Comparison of ENCODE assay signal across 34 cellular contexts in the genomic region with DNA sequence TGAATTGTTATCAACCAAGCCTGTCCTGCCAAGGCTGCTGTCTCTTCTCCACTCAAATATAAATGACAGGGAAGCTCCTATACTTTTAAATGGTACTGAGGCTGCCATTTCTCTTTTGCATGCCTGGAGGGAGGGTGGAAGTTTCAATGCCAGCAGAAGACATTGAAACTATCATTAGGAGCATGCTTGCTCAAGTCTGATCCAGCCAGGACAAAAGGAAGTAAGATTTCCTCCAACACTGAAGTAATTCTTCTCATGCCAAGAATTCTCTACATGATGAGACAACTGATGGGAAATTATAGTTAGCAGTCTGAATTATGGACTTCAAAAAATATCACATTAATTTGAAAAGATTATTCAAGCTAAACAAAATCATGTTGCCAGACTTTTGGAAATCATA. TPM values are rescaled to one million over a fixed set of nuclear protein-coding genes. Genes with fewer than 3 reads are reported as not detected.
"Had no signal": no experiment of that assay in that cellular context is flagged by ENCODE, and none has a peak within 500 bp of the region (broad histone marks: within the 10 kb centered on the region; RNA-seq: fewer than 3 reads in every experiment).

No MANE protein-coding gene starts in this region.

- H3K4me1 ChIP-seq: Peyer's patch had no signal

- H3K9me3 Mint-ChIP-seq: activated CD4-positive, alpha-beta memory T cell treated with anti-CD3 and anti-CD28 coated beads, Interleukin-2, amount 10 ng/mL, durations not matched to agents 7 days and 5 days; activated naive CD8-positive, alpha-beta T cell treated with anti-CD3 and anti-CD28 coated beads, Interleukin-2, amount 10 ng/mL, durations not matched to agents 7 days and 5 days; activated T-cell treated with anti-CD3 and anti-CD28 coated beads, Interleukin-2, amount 50 U/mL, for 72 hours; activated T-helper 17 cell treated with anti-CD3 and anti-CD28 coated beads, Interleukin-2, amount 50 U/mL, for 72 hours; brain had no signal

- H3K27me3 Mint-ChIP-seq: activated CD4-positive, alpha-beta memory T cell treated with anti-CD3 and anti-CD28 coated beads, Interleukin-2, amount 10 ng/mL, durations not matched to agents 7 days and 5 days; brain had no signal

- ATAC-seq: activated CD8-positive, alpha-beta memory T cell treated with anti-CD3 and anti-CD28 coated beads, Interleukin-2, amount 10 ng/mL, durations not matched to agents 7 days and 5 days; activated T-cell treated with anti-CD3 and anti-CD28 coated beads, Interleukin-2, amount 50 U/mL, for 72 hours; activated T-helper 17 cell treated with anti-CD3 and anti-CD28 coated beads, Interleukin-2, amount 50 U/mL, for 72 hours; PC-3 had no signal

- H3K4me2 ChIP-seq: KMS-11 had no signal

- H3K27ac ChIP-seq: KMS-11, Peyer's patch, SK-N-MC, WERI-Rb-1 had no signal

- H3K9me3 ChIP-seq: Peyer's patch had no signal

- H3K4me1 Mint-ChIP-seq: activated CD4-positive, alpha-beta memory T cell treated with anti-CD3 and anti-CD28 coated beads, Interleukin-2, amount 10 ng/mL, durations not matched to agents 7 days and 5 days; activated CD8-positive, alpha-beta memory T cell treated with anti-CD3 and anti-CD28 coated beads, Interleukin-2, amount 10 ng/mL, durations not matched to agents 7 days and 5 days; activated naive CD8-positive, alpha-beta T cell treated with anti-CD3 and anti-CD28 coated beads, Interleukin-2, amount 10 ng/mL, durations not matched to agents 7 days and 5 days; activated T-helper 17 cell treated with anti-CD3 and anti-CD28 coated beads, Interleukin-2, amount 50 U/mL, for 72 hours; brain had no signal

- H3K4me3 ChIP-seq: Peyer's patch, SK-N-MC had no signal

- H3K27ac Mint-ChIP-seq: activated CD4-positive, alpha-beta memory T cell treated with anti-CD3 and anti-CD28 coated beads, Interleukin-2, amount 10 ng/mL, durations not matched to agents 7 days and 5 days; activated CD8-positive, alpha-beta memory T cell treated with anti-CD3 and anti-CD28 coated beads, Interleukin-2, amount 10 ng/mL, durations not matched to agents 7 days and 5 days; activated naive CD8-positive, alpha-beta T cell treated with anti-CD3 and anti-CD28 coated beads, Interleukin-2, amount 10 ng/mL, durations not matched to agents 7 days and 5 days; activated T-cell treated with anti-CD3 and anti-CD28 coated beads, Interleukin-2, amount 50 U/mL, for 72 hours; activated T-helper 17 cell treated with anti-CD3 and anti-CD28 coated beads, Interleukin-2, amount 50 U/mL, for 72 hours; brain had no signal

- H3K27me3 ChIP-seq: Peyer's patch had no signal

- H3K36me3 ChIP-seq: Peyer's patch, WERI-Rb-1 had no signal

- H3K36me3 Mint-ChIP-seq: activated CD8-positive, alpha-beta memory T cell treated with anti-CD3 and anti-CD28 coated beads, Interleukin-2, amount 10 ng/mL, durations not matched to agents 7 days and 5 days; activated naive CD8-positive, alpha-beta T cell treated with anti-CD3 and anti-CD28 coated beads, Interleukin-2, amount 10 ng/mL, durations not matched to agents 7 days and 5 days; brain had no signal

- H3K4me3 Mint-ChIP-seq: activated CD4-positive, alpha-beta memory T cell treated with anti-CD3 and anti-CD28 coated beads, Interleukin-2, amount 10 ng/mL, durations not matched to agents 7 days and 5 days; activated CD8-positive, alpha-beta memory T cell treated with anti-CD3 and anti-CD28 coated beads, Interleukin-2, amount 10 ng/mL, durations not matched to agents 7 days and 5 days; activated naive CD8-positive, alpha-beta T cell treated with anti-CD3 and anti-CD28 coated beads, Interleukin-2, amount 10 ng/mL, durations not matched to agents 7 days and 5 days; activated T-cell treated with anti-CD3 and anti-CD28 coated beads, Interleukin-2, amount 50 U/mL, for 72 hours; activated T-helper 17 cell treated with anti-CD3 and anti-CD28 coated beads, Interleukin-2, amount 50 U/mL, for 72 hours; brain had no signal

- H3K9ac ChIP-seq: KMS-11 had no signal

- DNase-seq: activated CD4-positive, alpha-beta memory T cell treated with anti-CD3 and anti-CD28 coated beads, Interleukin-2, amount 10 ng/mL, durations not matched to agents 7 days and 5 days; activated CD4-positive, alpha-beta T cell treated with anti-CD3 and anti-CD28 coated beads for 1 hour; activated CD4-positive, alpha-beta T cell treated with anti-CD3 and anti-CD28 coated beads for 48 hours; activated CD4-positive, CD25-positive, alpha-beta regulatory T cell; activated CD8-positive, alpha-beta memory T cell treated with anti-CD3 and anti-CD28 coated beads for 24 hours; activated CD8-positive, alpha-beta memory T cell treated with anti-CD3 and anti-CD28 coated beads, Interleukin-2, amount 10 ng/mL, durations not matched to agents 7 days and 5 days; activated effector memory CD4-positive, alpha-beta T cell treated with anti-CD3 and anti-CD28 coated beads, Interleukin-2, amount 50 U/mL, for 16 hours; activated naive CD4-positive, alpha-beta T cell; activated naive CD4-positive, alpha-beta T cell treated with anti-CD3 and anti-CD28 coated beads, Interleukin-2, amount 50 U/mL, for 16 hours; activated naive CD8-positive, alpha-beta T cell treated with anti-CD3 and anti-CD28 coated beads, Interleukin-2, amount 10 ng/mL, durations not matched to agents 7 days and 5 days; activated T-cell treated with anti-CD3 and anti-CD28 coated beads, Interleukin-2, amount 50 U/mL, for 1 hour; activated T-cell treated with anti-CD3 and anti-CD28 coated beads, Interleukin-2, amount 50 U/mL, for 72 hours; anterior cingulate cortex; NCI-H1105; NCI-H1417 treated with DMSO at 0.1 percent for 48 hours; NCI-H187 treated with DMSO at 0.1 percent for 48 hours; NCI-H2081 treated with DMSO at 0.1 percent for 48 hours; NCI-H345; NCI-H524 treated with DMSO at 0.1 percent for 48 hours; NK-92 treated with Interleukin-12 subunit alpha and Interleukin-12 subunit beta, amount 100 ng/mL, for 24 hours; PC-3; Peyer's patch; Right ventricle myocardium superior; RPMI8226; T1000; WERI-Rb-1 had no signal

RNA-seq across cellular contexts. Expression of gene SPINK6, which starts 5.4 kb away (rescaled TPM):
- total RNA-seq: activated CD4-positive, alpha-beta memory T cell treated with anti-CD3 and anti-CD28 coated beads, Interleukin-2, amount 10 ng/mL, durations not matched to agents 7 days and 5 days; activated CD8-positive, alpha-beta memory T cell treated with anti-CD3 and anti-CD28 coated beads, Interleukin-2, amount 10 ng/mL, durations not matched to agents 7 days and 5 days; activated naive CD8-positive, alpha-beta T cell treated with anti-CD3 and anti-CD28 coated beads, Interleukin-2, amount 10 ng/mL, durations not matched to agents 7 days and 5 days; activated T-cell treated with anti-CD3 and anti-CD28 coated beads, Interleukin-2, amount 50 U/mL, for 72 hours; activated T-helper 17 cell treated with anti-CD3 and anti-CD28 coated beads, Interleukin-2, amount 50 U/mL, for 72 hours; LHCN-M2; PC-3; Peyer's patch; Right ventricle myocardium superior; T-helper 1 cell treated with Interleukin-12 subunit alpha and Interleukin-12 subunit beta and Interleukin-4 antibody, amounts not matched to agents 30 ng/mL and 1 ng/mL, for 36 hours; T-helper 2 cell treated with Interferon-gamma antibody and Interleukin-4, amounts not matched to agents 100 ng/mL and 5 ng/mL, for 36 hours had no signal

RNA-seq across cellular contexts. Expression of gene MARCOL, which starts 30.1 kb away (rescaled TPM):
- total RNA-seq: activated CD4-positive, alpha-beta memory T cell treated with anti-CD3 and anti-CD28 coated beads, Interleukin-2, amount 10 ng/mL, durations not matched to agents 7 days and 5 days; activated CD8-positive, alpha-beta memory T cell treated with anti-CD3 and anti-CD28 coated beads, Interleukin-2, amount 10 ng/mL, durations not matched to agents 7 days and 5 days; activated naive CD8-positive, alpha-beta T cell treated with anti-CD3 and anti-CD28 coated beads, Interleukin-2, amount 10 ng/mL, durations not matched to agents 7 days and 5 days; activated T-cell treated with anti-CD3 and anti-CD28 coated beads, Interleukin-2, amount 50 U/mL, for 72 hours; activated T-helper 17 cell treated with anti-CD3 and anti-CD28 coated beads, Interleukin-2, amount 50 U/mL, for 72 hours; LHCN-M2; PC-3; Peyer's patch; Right ventricle myocardium superior; T-helper 1 cell treated with Interleukin-12 subunit alpha and Interleukin-12 subunit beta and Interleukin-4 antibody, amounts not matched to agents 30 ng/mL and 1 ng/mL, for 36 hours; T-helper 2 cell treated with Interferon-gamma antibody and Interleukin-4, amounts not matched to agents 100 ng/mL and 5 ng/mL, for 36 hours had no signal

RNA-seq across cellular contexts. Expression of gene SPINK14, which starts 39.9 kb away (rescaled TPM):
- total RNA-seq: activated CD4-positive, alpha-beta memory T cell treated with anti-CD3 and anti-CD28 coated beads, Interleukin-2, amount 10 ng/mL, durations not matched to agents 7 days and 5 days; activated CD8-positive, alpha-beta memory T cell treated with anti-CD3 and anti-CD28 coated beads, Interleukin-2, amount 10 ng/mL, durations not matched to agents 7 days and 5 days; activated naive CD8-positive, alpha-beta T cell treated with anti-CD3 and anti-CD28 coated beads, Interleukin-2, amount 10 ng/mL, durations not matched to agents 7 days and 5 days; activated T-cell treated with anti-CD3 and anti-CD28 coated beads, Interleukin-2, amount 50 U/mL, for 72 hours; activated T-helper 17 cell treated with anti-CD3 and anti-CD28 coated beads, Interleukin-2, amount 50 U/mL, for 72 hours; LHCN-M2; NCI-H460; PC-3; Peyer's patch; Right ventricle myocardium superior; T-helper 1 cell treated with Interleukin-12 subunit alpha and Interleukin-12 subunit beta and Interleukin-4 antibody, amounts not matched to agents 30 ng/mL and 1 ng/mL, for 36 hours; T-helper 2 cell treated with Interferon-gamma antibody and Interleukin-4, amounts not matched to agents 100 ng/mL and 5 ng/mL, for 36 hours had no signal
